8 cellular contexts compared by ENCODE assay signal in the genomic region with DNA sequence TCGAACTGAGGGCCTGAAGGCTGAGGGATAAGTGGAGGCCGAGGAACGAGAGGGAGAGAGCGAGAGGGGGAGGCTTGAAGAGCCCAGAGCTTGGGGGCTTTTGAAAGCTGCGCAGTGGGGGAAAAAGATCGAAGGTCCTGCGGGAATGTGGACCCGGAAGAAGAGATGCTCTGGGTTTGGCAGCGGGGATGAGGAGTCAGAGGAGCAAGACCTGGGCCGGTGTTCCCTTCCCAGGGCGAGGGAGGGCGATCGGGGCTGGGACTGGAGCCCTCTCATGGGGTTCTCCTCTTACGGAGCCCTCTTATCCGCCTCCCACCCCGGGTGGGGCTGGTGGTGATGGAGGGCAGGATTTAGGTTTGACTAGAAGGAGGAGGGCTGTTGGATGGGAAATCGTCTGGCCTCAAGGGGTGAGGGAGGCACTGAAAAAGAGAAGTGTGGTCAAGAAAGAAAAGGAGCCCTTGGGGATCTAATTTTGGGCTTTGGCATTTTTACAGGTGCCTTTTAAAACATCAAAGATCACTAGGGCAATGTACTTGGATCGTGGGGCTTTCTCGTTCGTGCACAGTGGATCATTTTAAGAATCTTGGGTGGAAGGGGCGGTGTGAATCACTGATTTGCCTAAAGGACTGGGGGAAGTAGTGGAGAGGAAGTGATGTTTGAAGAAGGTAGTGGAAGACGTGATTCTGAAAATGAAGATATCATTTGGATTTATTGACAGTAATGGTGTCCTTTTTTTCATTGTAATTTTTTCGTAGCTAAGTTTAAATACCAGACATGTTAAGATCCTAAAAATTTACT. TPM values are rescaled to one million over a fixed set of nuclear protein-coding genes. Genes with fewer than 3 reads are reported as not detected.
DNase-seq lines count a peak whose midpoint lies in the region; ATAC-seq, FAIRE-seq and TF ChIP-seq lines count a peak whose summit lies in the region.

No MANE protein-coding gene starts in this region.

- CTCF ChIA-PET in BJ (lab: Yijun Ruan, JAX), result interaction anchor here (0.7 to 2.0 kb wide), 7 partner anchors 12 to 123 kb away, joined by 3 to 11 read pairs (median 3); partner anchors contain the start of gene COMTD1

- peaks cover 27% of the 10 kb centered on the region for H3K4me1 Mint-ChIP-seq in neural crest cell

- H3K27ac ChIP-seq in upper lobe of right lung, result peak overlapping the region; percentile 95

- H3K4me1 ChIP-seq in upper lobe of right lung, result peaks cover 36% of the 10 kb centered on the region

- POLR2A ChIA-PET in BJ (lab: Charles Lee), result interaction anchor here (0.8 kb wide), 1 partner anchor 1302 kb away, joined by 3 read pairs; no protein-coding TSS in a partner anchor

- no peaks in the 10 kb centered on the region for H3K9me3 ChIP-seq in upper lobe of right lung

- intact Hi-C loops in upper lobe of right lung (cut with DNase I), result loop anchor here (10.0 kb wide), 1 partner anchor 123 kb away; the partner anchor contains the start of gene COMTD1

- H3K9me3 Mint-ChIP-seq in neural crest cell, result no peaks in the 10 kb centered on the region

- peak; percentile 13 for ATAC-seq in GM19025 (IDR thresholded peaks at IDR 0.05; ENCODE audit: low read depth, unreplicated experiment)
- ATAC-seq in HG03196 (IDR thresholded peaks at IDR 0.05; ENCODE audit: unreplicated experiment), result peak; percentile 33
- ATAC-seq in upper lobe of right lung, result peak; percentile 26

- H3K4me3 ChIP-seq in BJ (ENCODE audit: low read depth, low read length) (peak overlapping the region; percentile 95), upper lobe of right lung (peak overlapping the region; percentile 95)

- H3K36me3 Mint-ChIP-seq in neural crest cell (ENCODE audit: low read depth), result no peaks in the 10 kb centered on the region

- FAIRE-seq in frontal cortex (lab: Jason Lieb, UNC), result no peak

- no peak for TF ChIP-seq CTCF in BJ (IDR thresholded peaks at IDR 0.05; ENCODE audit: insufficient read depth, low read depth, low read length)
- no peak for TF ChIP-seq CTCF in neural crest cell (conservative IDR thresholded peaks at IDR 0.05)
- TF ChIP-seq CTCF in upper lobe of right lung (IDR thresholded peaks at IDR 0.05), result no peak

- no peaks in the 10 kb centered on the region for H3K27me3 Mint-ChIP-seq in neural crest cell (ENCODE audit: low read depth)

- H3K4me3 Mint-ChIP-seq in neural crest cell, result peak overlapping the region; percentile 97

- H3K27ac Mint-ChIP-seq in neural crest cell (ENCODE audit: unreplicated experiment), result peak overlapping the region; percentile 91

- DNase-seq in BJ (ENCODE audit: low read depth) (no peak), OCI-M1 (lab: John Stamatoyannopoulos, UW) (peak; percentile 73), frontal cortex (ENCODE audit: low spot score in 2 of 2) (peak; percentile 46 to 50), neural crest cell (ENCODE audit: low read depth, low spot score) (peak; percentile 43), upper lobe of right lung (no peak)
- peak; percentile 47 for DNase-seq in activated naive CD4-positive, alpha-beta T cell treated with Interleukin-2 at 50 U/mL for 16 hours

- no peaks in the 10 kb centered on the region for H3K36me3 ChIP-seq in BJ (ENCODE audit: control insufficient read depth, insufficient read depth, low read length)
- H3K36me3 ChIP-seq in upper lobe of right lung, result no peaks in the 10 kb centered on the region

- H3K27me3 ChIP-seq in BJ (ENCODE audit: control insufficient read depth, insufficient read depth, low read length), result no peaks in the 10 kb centered on the region
- H3K27me3 ChIP-seq in upper lobe of right lung, result no peaks in the 10 kb centered on the region

RNA-seq across cellular contexts. Expression of gene SAMD8, which starts 0.6 kb away (rescaled TPM):
- polyA plus RNA-seq in BJ (2011; rRNA removed), result 14.2 and 28.0 TPM in 2 replicates
- 20.0 and 21.2 TPM in 2 replicates for polyA minus RNA-seq in BJ (2011; rRNA and poly(A)+ RNA removed)
- total RNA-seq in frontal cortex (73.4 TPM), neural crest cell (16.9 and 18.7 TPM in 2 replicates), upper lobe of right lung (23.0 TPM)

Comparison
In these comparisons a context has a peak if more than half of its experiments do, and no peak if none do; other contexts are left out.
1. DNase-seq: peak in OCI-M1 (single experiment), activated naive CD4-positive, alpha-beta T cell treated with Interleukin-2 at 50 U/mL for 16 hours (single experiment), frontal cortex (2 of 2) and neural crest cell (single experiment); none in BJ (single experiment) and upper lobe of right lung (single experiment).
2. Peak in every context shown above with its lines, with median percentiles within 50 percentile points of each other: ATAC-seq.